Comparison of ENCODE assay signal across 1 cellular context in genomic region chr10:131115801-131116200, GRCh38.
TF ChIP-seq lines count a peak whose summit lies in the region.

No MANE protein-coding gene starts in this region.

TF ChIP-seq in WTC11, 78 proteins besides CTCF, POLR2A, EP300 and RAD21 (continued from another document):
- no peak for TF ChIP-seq PREB (CRISPR knock-in tag; IDR thresholded peaks at IDR 0.05; ENCODE audit: borderline replicate concordance)
- TF ChIP-seq EMX1 (CRISPR knock-in tag; IDR thresholded peaks at IDR 0.05), result no peak
- TF ChIP-seq HMGA2 (CRISPR knock-in tag; IDR thresholded peaks at IDR 0.05), result no peak
- TF ChIP-seq ZNF281 (CRISPR knock-in tag; IDR thresholded peaks at IDR 0.05), result no peak
- no peak for TF ChIP-seq ZNF121 (CRISPR knock-in tag; IDR thresholded peaks at IDR 0.05)
- no peak for TF ChIP-seq ZNF138 (CRISPR knock-in tag; conservative IDR thresholded peaks at IDR 0.05)
- TF ChIP-seq ATF1 (CRISPR knock-in tag; IDR thresholded peaks at IDR 0.05), result no peak
- TF ChIP-seq FOXP1 (CRISPR knock-in tag; IDR thresholded peaks at IDR 0.05; ENCODE audit: borderline replicate concordance), result no peak
- TF ChIP-seq NR3C1 (CRISPR knock-in tag; conservative IDR thresholded peaks at IDR 0.05; ENCODE audit: low read depth), result no peak
- no peak for TF ChIP-seq NFATC4 (CRISPR knock-in tag; IDR thresholded peaks at IDR 0.05)
- no peak for TF ChIP-seq KAT7 (CRISPR knock-in tag; IDR thresholded peaks at IDR 0.05; ENCODE audit: borderline replicate concordance)
- TF ChIP-seq CREM (CRISPR knock-in tag; IDR thresholded peaks at IDR 0.05), result no peak
- no peak for TF ChIP-seq JUN (CRISPR knock-in tag; IDR thresholded peaks at IDR 0.05)
